ENCODE assay signal across 2 cellular contexts in the genomic region with DNA sequence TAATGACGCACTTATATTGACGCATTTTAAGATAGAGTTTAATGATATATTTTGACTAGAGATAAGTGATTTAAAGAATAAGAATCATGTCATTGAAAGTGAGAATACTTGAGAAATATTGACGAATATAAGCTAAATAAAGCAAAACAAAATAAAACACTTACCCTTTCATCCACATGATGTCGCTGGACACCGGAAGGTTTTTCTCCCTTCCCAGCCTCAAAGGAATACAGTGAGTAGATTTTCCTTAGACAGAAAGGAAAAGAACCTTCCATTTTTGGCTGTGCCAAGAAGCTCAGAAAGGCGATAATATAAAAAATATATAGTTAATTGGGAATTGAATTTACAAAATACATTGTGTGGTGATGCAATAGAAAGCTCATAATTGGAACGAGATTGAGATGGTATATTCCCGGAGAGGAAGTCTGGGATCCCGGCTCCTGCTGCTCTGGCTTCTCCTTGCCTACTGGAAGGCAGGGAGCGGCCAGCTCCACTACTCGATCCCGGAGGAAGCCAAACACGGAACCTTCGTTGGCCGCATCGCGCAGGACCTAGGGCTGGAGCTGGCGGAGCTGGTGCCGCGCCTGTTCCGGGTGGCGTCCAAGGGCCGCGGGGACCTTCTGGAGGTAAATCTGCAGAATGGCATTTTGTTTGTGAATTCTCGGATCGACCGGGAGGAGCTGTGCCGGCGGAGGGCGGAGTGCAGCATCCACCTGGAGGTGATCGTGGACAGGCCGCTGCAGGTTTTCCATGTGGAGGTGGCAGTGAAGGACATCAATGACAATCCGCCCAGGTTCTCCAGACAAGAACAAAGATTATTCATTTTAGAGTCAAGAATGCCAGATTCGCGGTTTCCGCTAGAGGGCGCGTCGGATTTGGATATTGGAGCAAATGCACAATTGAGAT.
TF ChIP-seq lines count a peak whose summit lies in the region.

A gene (plus strand): TSS at position 239 of the 906 bp plus-strand sequence.

TF ChIP-seq in GM23338, 12 proteins besides CTCF, POLR2A, EP300 and RAD21 (continued from another document and continues in another):
- no peak for TF ChIP-seq STAT1 (IDR thresholded peaks at IDR 0.05; ENCODE audit: unreplicated experiment)
- TF ChIP-seq EZH2 (IDR thresholded peaks at IDR 0.05; ENCODE audit: low read depth, unreplicated experiment) = no peak
- no peak for TF ChIP-seq EZH2phosphoT487 (IDR thresholded peaks at IDR 0.05; ENCODE audit: unreplicated experiment)
- TF ChIP-seq JUNB (IDR thresholded peaks at IDR 0.05; ENCODE audit: unreplicated experiment) = no peak
- no peak for TF ChIP-seq CREB1 (CRISPR knock-in tag; IDR thresholded peaks at IDR 0.05; ENCODE audit: low read depth)
- TF ChIP-seq, protein P1, sequence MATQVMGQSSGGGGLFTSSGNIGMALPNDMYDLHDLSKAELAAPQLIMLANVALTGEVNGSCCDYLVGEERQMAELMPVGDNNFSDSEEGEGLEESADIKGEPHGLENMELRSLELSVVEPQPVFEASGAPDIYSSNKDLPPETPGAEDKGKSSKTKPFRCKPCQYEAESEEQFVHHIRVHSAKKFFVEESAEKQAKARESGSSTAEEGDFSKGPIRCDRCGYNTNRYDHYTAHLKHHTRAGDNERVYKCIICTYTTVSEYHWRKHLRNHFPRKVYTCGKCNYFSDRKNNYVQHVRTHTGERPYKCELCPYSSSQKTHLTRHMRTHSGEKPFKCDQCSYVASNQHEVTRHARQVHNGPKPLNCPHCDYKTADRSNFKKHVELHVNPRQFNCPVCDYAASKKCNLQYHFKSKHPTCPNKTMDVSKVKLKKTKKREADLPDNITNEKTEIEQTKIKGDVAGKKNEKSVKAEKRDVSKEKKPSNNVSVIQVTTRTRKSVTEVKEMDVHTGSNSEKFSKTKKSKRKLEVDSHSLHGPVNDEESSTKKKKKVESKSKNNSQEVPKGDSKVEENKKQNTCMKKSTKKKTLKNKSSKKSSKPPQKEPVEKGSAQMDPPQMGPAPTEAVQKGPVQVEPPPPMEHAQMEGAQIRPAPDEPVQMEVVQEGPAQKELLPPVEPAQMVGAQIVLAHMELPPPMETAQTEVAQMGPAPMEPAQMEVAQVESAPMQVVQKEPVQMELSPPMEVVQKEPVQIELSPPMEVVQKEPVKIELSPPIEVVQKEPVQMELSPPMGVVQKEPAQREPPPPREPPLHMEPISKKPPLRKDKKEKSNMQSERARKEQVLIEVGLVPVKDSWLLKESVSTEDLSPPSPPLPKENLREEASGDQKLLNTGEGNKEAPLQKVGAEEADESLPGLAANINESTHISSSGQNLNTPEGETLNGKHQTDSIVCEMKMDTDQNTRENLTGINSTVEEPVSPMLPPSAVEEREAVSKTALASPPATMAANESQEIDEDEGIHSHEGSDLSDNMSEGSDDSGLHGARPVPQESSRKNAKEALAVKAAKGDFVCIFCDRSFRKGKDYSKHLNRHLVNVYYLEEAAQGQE (IDR thresholded peaks at IDR 0.05; ENCODE audit: unreplicated experiment) = no peak
- TF ChIP-seq, protein P2, sequence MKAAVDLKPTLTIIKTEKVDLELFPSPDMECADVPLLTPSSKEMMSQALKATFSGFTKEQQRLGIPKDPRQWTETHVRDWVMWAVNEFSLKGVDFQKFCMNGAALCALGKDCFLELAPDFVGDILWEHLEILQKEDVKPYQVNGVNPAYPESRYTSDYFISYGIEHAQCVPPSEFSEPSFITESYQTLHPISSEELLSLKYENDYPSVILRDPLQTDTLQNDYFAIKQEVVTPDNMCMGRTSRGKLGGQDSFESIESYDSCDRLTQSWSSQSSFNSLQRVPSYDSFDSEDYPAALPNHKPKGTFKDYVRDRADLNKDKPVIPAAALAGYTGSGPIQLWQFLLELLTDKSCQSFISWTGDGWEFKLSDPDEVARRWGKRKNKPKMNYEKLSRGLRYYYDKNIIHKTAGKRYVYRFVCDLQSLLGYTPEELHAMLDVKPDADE (IDR thresholded peaks at IDR 0.05) = no peak

TF ChIP-seq in WTC11, 78 proteins besides CTCF, POLR2A, EP300 and RAD21 (continued from another document):
- TF ChIP-seq, protein P3, sequence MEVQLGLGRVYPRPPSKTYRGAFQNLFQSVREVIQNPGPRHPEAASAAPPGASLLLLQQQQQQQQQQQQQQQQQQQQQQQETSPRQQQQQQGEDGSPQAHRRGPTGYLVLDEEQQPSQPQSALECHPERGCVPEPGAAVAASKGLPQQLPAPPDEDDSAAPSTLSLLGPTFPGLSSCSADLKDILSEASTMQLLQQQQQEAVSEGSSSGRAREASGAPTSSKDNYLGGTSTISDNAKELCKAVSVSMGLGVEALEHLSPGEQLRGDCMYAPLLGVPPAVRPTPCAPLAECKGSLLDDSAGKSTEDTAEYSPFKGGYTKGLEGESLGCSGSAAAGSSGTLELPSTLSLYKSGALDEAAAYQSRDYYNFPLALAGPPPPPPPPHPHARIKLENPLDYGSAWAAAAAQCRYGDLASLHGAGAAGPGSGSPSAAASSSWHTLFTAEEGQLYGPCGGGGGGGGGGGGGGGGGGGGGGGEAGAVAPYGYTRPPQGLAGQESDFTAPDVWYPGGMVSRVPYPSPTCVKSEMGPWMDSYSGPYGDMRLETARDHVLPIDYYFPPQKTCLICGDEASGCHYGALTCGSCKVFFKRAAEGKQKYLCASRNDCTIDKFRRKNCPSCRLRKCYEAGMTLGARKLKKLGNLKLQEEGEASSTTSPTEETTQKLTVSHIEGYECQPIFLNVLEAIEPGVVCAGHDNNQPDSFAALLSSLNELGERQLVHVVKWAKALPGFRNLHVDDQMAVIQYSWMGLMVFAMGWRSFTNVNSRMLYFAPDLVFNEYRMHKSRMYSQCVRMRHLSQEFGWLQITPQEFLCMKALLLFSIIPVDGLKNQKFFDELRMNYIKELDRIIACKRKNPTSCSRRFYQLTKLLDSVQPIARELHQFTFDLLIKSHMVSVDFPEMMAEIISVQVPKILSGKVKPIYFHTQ (CRISPR knock-in tag; IDR thresholded peaks at IDR 0.05) = no peak
- TF ChIP-seq ETV6 (CRISPR knock-in tag; IDR thresholded peaks at IDR 0.05) = no peak
- no peak for TF ChIP-seq SMAD3 (CRISPR knock-in tag; IDR thresholded peaks at IDR 0.05; ENCODE audit: borderline replicate concordance)
- no peak for TF ChIP-seq CBFB (CRISPR knock-in tag; IDR thresholded peaks at IDR 0.05; ENCODE audit: low read depth)
- TF ChIP-seq, protein P4, sequence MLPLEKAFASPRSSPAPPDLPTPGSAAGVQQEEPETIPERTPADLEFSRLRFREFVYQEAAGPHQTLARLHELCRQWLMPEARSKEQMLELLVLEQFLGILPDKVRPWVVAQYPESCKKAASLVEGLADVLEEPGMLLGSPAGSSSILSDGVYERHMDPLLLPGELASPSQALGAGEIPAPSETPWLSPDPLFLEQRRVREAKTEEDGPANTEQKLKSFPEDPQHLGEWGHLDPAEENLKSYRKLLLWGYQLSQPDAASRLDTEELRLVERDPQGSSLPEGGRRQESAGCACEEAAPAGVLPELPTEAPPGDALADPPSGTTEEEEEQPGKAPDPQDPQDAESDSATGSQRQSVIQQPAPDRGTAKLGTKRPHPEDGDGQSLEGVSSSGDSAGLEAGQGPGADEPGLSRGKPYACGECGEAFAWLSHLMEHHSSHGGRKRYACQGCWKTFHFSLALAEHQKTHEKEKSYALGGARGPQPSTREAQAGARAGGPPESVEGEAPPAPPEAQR (CRISPR knock-in tag; IDR thresholded peaks at IDR 0.05) = no peak
- TF ChIP-seq, protein P5, sequence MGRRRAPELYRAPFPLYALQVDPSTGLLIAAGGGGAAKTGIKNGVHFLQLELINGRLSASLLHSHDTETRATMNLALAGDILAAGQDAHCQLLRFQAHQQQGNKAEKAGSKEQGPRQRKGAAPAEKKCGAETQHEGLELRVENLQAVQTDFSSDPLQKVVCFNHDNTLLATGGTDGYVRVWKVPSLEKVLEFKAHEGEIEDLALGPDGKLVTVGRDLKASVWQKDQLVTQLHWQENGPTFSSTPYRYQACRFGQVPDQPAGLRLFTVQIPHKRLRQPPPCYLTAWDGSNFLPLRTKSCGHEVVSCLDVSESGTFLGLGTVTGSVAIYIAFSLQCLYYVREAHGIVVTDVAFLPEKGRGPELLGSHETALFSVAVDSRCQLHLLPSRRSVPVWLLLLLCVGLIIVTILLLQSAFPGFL (CRISPR knock-in tag; IDR thresholded peaks at IDR 0.05; ENCODE audit: borderline replicate concordance) = no peak
- TF ChIP-seq JUN (CRISPR knock-in tag; IDR thresholded peaks at IDR 0.05) = no peak
- no peak for TF ChIP-seq PRRX2 (CRISPR knock-in tag; IDR thresholded peaks at IDR 0.05)
- no peak for TF ChIP-seq CREB1 (CRISPR knock-in tag; IDR thresholded peaks at IDR 0.05)
